ENCODE assay signal across 18 cellular contexts in the genomic region with DNA sequence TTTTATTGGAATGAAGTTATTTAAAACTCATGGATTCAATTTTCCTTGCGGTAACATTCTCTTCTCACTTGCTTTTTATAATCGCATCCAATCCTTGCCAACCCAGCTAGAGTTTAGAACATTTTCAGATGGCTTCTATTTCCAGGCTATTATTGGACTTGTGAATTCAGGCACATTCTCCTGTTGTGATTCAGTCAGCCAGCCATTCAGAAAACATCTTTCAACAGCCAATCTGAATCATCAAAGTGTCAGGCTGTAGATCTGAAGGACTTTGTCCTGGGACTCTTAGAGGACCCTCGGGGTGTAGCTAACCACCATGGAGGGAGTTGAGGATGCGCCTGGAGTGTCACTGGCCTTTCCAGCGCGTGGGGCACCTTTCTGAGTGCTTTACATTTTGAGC.
A peak's percentile ranks its signal among the peaks of the same experiment; 100 is the strongest.
DNase-seq lines count a peak whose midpoint lies in the region; ATAC-seq and TF ChIP-seq lines count a peak whose summit lies in the region.
"Had no signal": no experiment of that assay in that cellular context is flagged by ENCODE, and none has a peak within 500 bp of the region (broad histone marks: within the 10 kb centered on the region; RNA-seq: fewer than 3 reads in every experiment).

No MANE protein-coding gene starts in this region.

- TF ChIP-seq CTCF in AG04449 (IDR thresholded peaks at IDR 0.05; ENCODE audit: insufficient read depth, low read length, missing control alignments): no peak

- CTCF ChIA-PET in AG04449 (lab: Yijun Ruan, JAX): interaction anchor here (0.7 to 2.6 kb wide), 3 partner anchors 21 to 127 kb away, joined by 3 to 10 read pairs (median 7); no protein-coding TSS in a partner anchor

- POLR2A ChIA-PET in AG04449 (lab: Yijun Ruan, JAX): interaction anchor here (1.0 kb wide), 1 partner anchor 10 kb away, joined by 3 read pairs; no protein-coding TSS in a partner anchor

- ATAC-seq in stimulated activated naive CD8-positive, alpha-beta T cell treated with anti-CD3 and anti-CD28 coated beads, Interleukin-15, Interleukin-2, amounts not matched to agents 100 U/mL and 50 U/mL, for 24 hours: no peak
- ATAC-seq: naive thymus-derived CD4-positive, alpha-beta T cell; upper lobe of right lung had no signal

- no peak overlapping the region for H3K4me3 ChIP-seq in AG04449 (ENCODE audit: low read depth, low read length)
- H3K4me3 ChIP-seq: upper lobe of right lung had no signal

- DNase-seq in AG04449 (ENCODE audit: low read depth, low spot score): peak; percentile 55
- peak; percentile 60 for DNase-seq in LHCN-M2 (ENCODE audit: low read depth)
- peak; percentile 69 for DNase-seq in epidermal melanocyte (ENCODE audit: insufficient read length, low spot score)
- peak; percentile 46 for DNase-seq in kidney tubule cell (ENCODE audit: low spot score)
- DNase-seq in KG1 (lab: John Stamatoyannopoulos, UW): no peak
- DNase-seq in NCI-H526 (lab: John Stamatoyannopoulos, UW): no peak
- DNase-seq in stimulated activated naive CD8-positive, alpha-beta T cell treated with anti-CD3 and anti-CD28 coated beads, Interleukin-15, Interleukin-2, amounts not matched to agents 100 U/mL and 50 U/mL, for 24 hours: no peak
- no peak for DNase-seq in nucleus accumbens (lab: John Stamatoyannopoulos, UW)
- DNase-seq: activated CD8-positive, alpha-beta memory T cell treated with anti-CD3 and anti-CD28 coated beads for 24 hours; activated naive CD4-positive, alpha-beta T cell; cortex of kidney; DMS 273 treated with DMSO at 0.1 percent for 48 hours; Karpas-422; kidney; naive thymus-derived CD4-positive, alpha-beta T cell; NCI-H2029 treated with DMSO at 0.1 percent for 48 hours; SIG-M5; upper lobe of right lung had no signal

Comparison
In these comparisons a context has a peak if more than half of its experiments do, and no peak if none do; other contexts are left out.
1. DNase-seq: peak in AG04449 (single experiment), LHCN-M2 (single experiment), epidermal melanocyte (single experiment) and kidney tubule cell (single experiment); none in KG1 (single experiment), NCI-H526 (0 of 2), stimulated activated naive CD8-positive, alpha-beta T cell treated with anti-CD3 and anti-CD28 coated beads, Interleukin-15, Interleukin-2, amounts not matched to agents 100 U/mL and 50 U/mL, for 24 hours (single experiment) and nucleus accumbens (0 of 56).